Comparison of ENCODE assay signal across 8 cellular contexts in genomic region chr4:122827258-122827887, GRCh38. TPM values are rescaled to one million over a fixed set of nuclear protein-coding genes. Genes with fewer than 3 reads are reported as not detected.
DNase-seq lines count a peak whose midpoint lies in the region; ATAC-seq and TF ChIP-seq lines count a peak whose summit lies in the region.

No MANE protein-coding gene starts in this region.

- H2AFZ ChIP-seq in MM.1S (ENCODE audit: low read length) (peak overlapping the region; percentile 77), neural progenitor cell (replicated peaks) (peak overlapping the region; percentile 23)

- H3K9ac ChIP-seq in MM.1S (ENCODE audit: low read length): peak overlapping the region; percentile 86
- peak overlapping the region; percentile 57 for H3K9ac ChIP-seq in neural progenitor cell

- POLR2A ChIA-PET in HEK293 (lab: Yijun Ruan, JAX): no interaction called here

- H3K27ac ChIP-seq in HEK293 (ENCODE audit: extremely low read depth, low read depth, low read length) (peak overlapping the region; percentile 59; the same call in 1 of the 2 replicates), MM.1S (ENCODE audit: low read length) (peak overlapping the region; percentile 97), neural progenitor cell (peak overlapping the region; percentile 78)

- H3K4me3 ChIP-seq in HEK293 (ENCODE audit: low read depth, low read length) (peak overlapping the region; percentile 72), MM.1S (ENCODE audit: low read length) (peak overlapping the region; percentile 72), neural progenitor cell (peak overlapping the region; percentile 75)

- peaks cover 8% of the 10 kb centered on the region for H3K36me3 Mint-ChIP-seq in activated T-helper 17 cell treated with anti-CD3 and anti-CD28 coated beads, Interleukin-2, amount 50 U/mL, for 72 hours (ENCODE audit: low read depth)
- H3K36me3 Mint-ChIP-seq in neural progenitor cell: peaks cover 5% of the 10 kb centered on the region

- H3K27ac Mint-ChIP-seq in activated T-helper 17 cell treated with anti-CD3 and anti-CD28 coated beads, Interleukin-2, amount 50 U/mL, for 72 hours: peak overlapping the region; percentile 45
- peak overlapping the region; percentile 86 for H3K27ac Mint-ChIP-seq in neural progenitor cell

- H3K36me3 ChIP-seq in HEK293 (ENCODE audit: control insufficient read depth in 2 of 2, insufficient read depth in 1 of 2, low read length in 2 of 2) (no peaks in the 10 kb centered on the region), MM.1S (replicated peaks; ENCODE audit: insufficient read depth, low read length) (no peaks in the 10 kb centered on the region), neural progenitor cell (no peaks in the 10 kb centered on the region)

- H3K4me1 ChIP-seq in HEK293 (ENCODE audit: control insufficient read depth, insufficient read depth, low read length) (no peaks in the 10 kb centered on the region), MM.1S (ENCODE audit: low read length) (peaks cover 8% of the 10 kb centered on the region; the same call in 1 of the 2 replicates), neural progenitor cell (peaks cover 30% of the 10 kb centered on the region)

- H3F3A ChIP-seq in MM.1S (ENCODE audit: insufficient read depth, low read length) (peaks cover 19% of the 10 kb centered on the region), neural progenitor cell (ENCODE audit: low read depth) (peaks cover 31% of the 10 kb centered on the region)

- ATAC-seq in activated T-helper 17 cell treated with anti-CD3 and anti-CD28 coated beads, Interleukin-2, amount 50 U/mL, for 72 hours (replicated peaks): peak; percentile 51

- peak overlapping the region; percentile 98 for H3K4me2 ChIP-seq in MM.1S (ENCODE audit: low read depth, low read length)
- peak overlapping the region; percentile 80 for H3K4me2 ChIP-seq in neural progenitor cell

- no peaks in the 10 kb centered on the region for H3K9me3 Mint-ChIP-seq in activated T-helper 17 cell treated with anti-CD3 and anti-CD28 coated beads, Interleukin-2, amount 50 U/mL, for 72 hours
- no peaks in the 10 kb centered on the region for H3K9me3 Mint-ChIP-seq in neural progenitor cell

- H4K20me1 ChIP-seq in MM.1S (ENCODE audit: insufficient read depth, low read length): no peaks in the 10 kb centered on the region
- peaks cover 44% of the 10 kb centered on the region for H4K20me1 ChIP-seq in neural progenitor cell (ENCODE audit: low read depth)

- CTCF ChIA-PET in HEK293 (lab: Yijun Ruan, JAX): interaction anchor here (0.7 kb wide), 2 partner anchors 11 to 65 kb away, joined by 3 read pairs; no protein-coding TSS in a partner anchor

- H3K27me3 Mint-ChIP-seq in activated T-helper 17 cell treated with anti-CD3 and anti-CD28 coated beads, Interleukin-2, amount 50 U/mL, for 72 hours: peaks cover 61% of the 10 kb centered on the region
- peaks cover 8% of the 10 kb centered on the region for H3K27me3 Mint-ChIP-seq in neural progenitor cell (ENCODE audit: insufficient read depth, low read depth)

- H3K4me3 Mint-ChIP-seq in activated T-helper 17 cell treated with anti-CD3 and anti-CD28 coated beads, Interleukin-2, amount 50 U/mL, for 72 hours: peak overlapping the region; percentile 80
- H3K4me3 Mint-ChIP-seq in neural progenitor cell: peak overlapping the region; percentile 90

- H3K79me2 ChIP-seq in MM.1S (ENCODE audit: low read length) (peaks cover 29% of the 10 kb centered on the region), neural progenitor cell (ENCODE audit: low read depth) (peaks cover 68% of the 10 kb centered on the region)

- DNase-seq in activated CD8-positive, alpha-beta memory T cell treated with anti-CD3 and anti-CD28 coated beads for 24 hours: peak; percentile 69
- no peak for DNase-seq in activated CD8-positive, alpha-beta memory T cell treated with anti-CD3 and anti-CD28 coated beads, Interleukin-2, amount 50 U/mL, for 4 hours
- DNase-seq in MM.1S: peak; percentile 87
- DNase-seq in foreskin melanocyte: peak; percentile 8
- DNase-seq in neural progenitor cell (ENCODE audit: low spot score): peak; percentile 57
- no peak for DNase-seq in pons (ENCODE audit: low spot score)

- TF ChIP-seq CTCF in HEK293 (tag by site-specific recombination; IDR thresholded peaks at IDR 0.05): peak; percentile 81
- 0 out of 2 replicates have a peak, but pooled peaks have one; percentile 10 for TF ChIP-seq CTCF in MM.1S (IDR thresholded peaks at IDR 0.05; ENCODE audit: low read length)
- TF ChIP-seq CTCF in neural progenitor cell (IDR thresholded peaks at IDR 0.05): peak; percentile 10

- H3K9me3 ChIP-seq in HEK293 (ENCODE audit: control insufficient read depth, insufficient read depth, low read depth, low read length) (no peaks in the 10 kb centered on the region), MM.1S (replicated peaks; ENCODE audit: insufficient read depth, low read length) (no peaks in the 10 kb centered on the region), neural progenitor cell (ENCODE audit: low read depth) (no peaks in the 10 kb centered on the region)

- H3K27me3 ChIP-seq in MM.1S (replicated peaks; ENCODE audit: insufficient read depth, low read length) (no peaks in the 10 kb centered on the region; the same call in 1 of the 2 replicates), neural progenitor cell (no peaks in the 10 kb centered on the region)

- no peaks in the 10 kb centered on the region for H3K9me2 ChIP-seq in MM.1S (replicated peaks; ENCODE audit: insufficient read depth, low read length)

- H3K4me1 Mint-ChIP-seq in activated T-helper 17 cell treated with anti-CD3 and anti-CD28 coated beads, Interleukin-2, amount 50 U/mL, for 72 hours: peaks cover 10% of the 10 kb centered on the region
- H3K4me1 Mint-ChIP-seq in neural progenitor cell: peaks cover 25% of the 10 kb centered on the region

TF ChIP-seq in HEK293, 187 proteins besides CTCF, POLR2A, EP300 and RAD21 (continues in another document):
- TF ChIP-seq PBX3 (CRISPR knock-in tag; IDR thresholded peaks at IDR 0.05) (0 out of 2 replicates have a peak, but pooled peaks have one; percentile 27), ZBTB7A (tag by site-specific recombination; IDR thresholded peaks at IDR 0.05; ENCODE audit: low read depth) (peak; percentile 36; the same call in 1 of the 2 replicates), ZNF571 (tag by site-specific recombination; IDR thresholded peaks at IDR 0.05) (no peak), GLIS1 (tag by site-specific recombination; IDR thresholded peaks at IDR 0.05) (0 out of 2 replicates have a peak, but pooled peaks have one; percentile 11), AEBP2 (tag by site-specific recombination; IDR thresholded peaks at IDR 0.05; ENCODE audit: borderline replicate concordance) (no peak), PRDM10 (tag by site-specific recombination; IDR thresholded peaks at IDR 0.05) (0 out of 2 replicates have a peak, but pooled peaks have one; percentile 8), ZBTB20 (tag by site-specific recombination; IDR thresholded peaks at IDR 0.05) (peak; percentile 58; the same call in 1 of the 2 replicates), YY1 (tag by site-specific recombination; IDR thresholded peaks at IDR 0.05) (no peak; the same call in 1 of the 2 replicates), ZNF660 (tag by site-specific recombination; IDR thresholded peaks at IDR 0.05) (0 out of 2 replicates have a peak, but pooled peaks have one; percentile 18)

RNA-seq across cellular contexts. Expression of gene FGF2, which starts 0.7 kb away (rescaled TPM):
- under 1 TPM; 0.11 to 0.32 TPM for total RNA-seq in activated T-helper 17 cell treated with anti-CD3 and anti-CD28 coated beads, Interleukin-2, amount 50 U/mL, for 72 hours
- total RNA-seq in neural progenitor cell (ENCODE audit: low replicate concordance): 27.7 and 43.8 TPM in 2 replicates

Comparison
In these comparisons a context has a peak if more than half of its experiments do, and no peak if none do; other contexts are left out.
1. DNase-seq: peak in activated CD8-positive, alpha-beta memory T cell treated with anti-CD3 and anti-CD28 coated beads for 24 hours (single experiment), MM.1S (single experiment), foreskin melanocyte (single experiment) and neural progenitor cell (single experiment); none in activated CD8-positive, alpha-beta memory T cell treated with anti-CD3 and anti-CD28 coated beads, Interleukin-2, amount 50 U/mL, for 4 hours (single experiment) and pons (single experiment).
2. CTCF ChIP-seq: peak in every context shown above with its lines; median percentile 81 in HEK293; 10 in MM.1S; 10 in neural progenitor cell.
3. RNA of gene FGF2, which starts 0.7 kb away (total RNA-seq): 27.7 to 43.8 TPM in neural progenitor cell; 0.11 to 0.32 TPM in activated T-helper 17 cell treated with anti-CD3 and anti-CD28 coated beads, Interleukin-2, amount 50 U/mL, for 72 hours; every median in the first group is over 10 times any median in the second.
4. Peak in every context shown above with its lines, with median percentiles within 50 percentile points of each other: H3K27ac ChIP-seq and H3K4me3 ChIP-seq.